ENCODE assay signal across 1 cellular context in the genomic region with DNA sequence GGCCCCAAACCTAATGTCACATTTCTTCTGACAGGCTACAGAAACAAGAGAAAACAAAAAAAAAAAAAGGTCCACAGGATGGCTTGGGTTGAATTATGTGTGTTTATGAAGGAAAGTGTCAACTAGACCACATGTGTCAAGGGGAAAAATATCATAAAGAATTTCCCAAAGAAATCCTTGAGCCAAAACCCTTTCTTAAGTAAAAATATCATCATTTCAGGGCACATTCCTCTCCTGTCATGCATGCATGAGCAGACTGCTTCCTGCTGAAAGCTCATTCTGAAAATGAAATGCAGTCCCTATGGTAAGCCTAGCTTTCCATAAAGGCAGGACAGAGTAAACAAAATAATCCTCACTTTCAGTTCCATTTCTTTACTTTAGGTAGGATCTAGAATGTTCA.
TF ChIP-seq lines count a peak whose summit lies in the region.

No MANE protein-coding gene starts in this region.

TF ChIP-seq in Ishikawa, 13 proteins besides CTCF, POLR2A, EP300 and RAD21 (continued from another document):
- TF ChIP-seq, protein P1, sequence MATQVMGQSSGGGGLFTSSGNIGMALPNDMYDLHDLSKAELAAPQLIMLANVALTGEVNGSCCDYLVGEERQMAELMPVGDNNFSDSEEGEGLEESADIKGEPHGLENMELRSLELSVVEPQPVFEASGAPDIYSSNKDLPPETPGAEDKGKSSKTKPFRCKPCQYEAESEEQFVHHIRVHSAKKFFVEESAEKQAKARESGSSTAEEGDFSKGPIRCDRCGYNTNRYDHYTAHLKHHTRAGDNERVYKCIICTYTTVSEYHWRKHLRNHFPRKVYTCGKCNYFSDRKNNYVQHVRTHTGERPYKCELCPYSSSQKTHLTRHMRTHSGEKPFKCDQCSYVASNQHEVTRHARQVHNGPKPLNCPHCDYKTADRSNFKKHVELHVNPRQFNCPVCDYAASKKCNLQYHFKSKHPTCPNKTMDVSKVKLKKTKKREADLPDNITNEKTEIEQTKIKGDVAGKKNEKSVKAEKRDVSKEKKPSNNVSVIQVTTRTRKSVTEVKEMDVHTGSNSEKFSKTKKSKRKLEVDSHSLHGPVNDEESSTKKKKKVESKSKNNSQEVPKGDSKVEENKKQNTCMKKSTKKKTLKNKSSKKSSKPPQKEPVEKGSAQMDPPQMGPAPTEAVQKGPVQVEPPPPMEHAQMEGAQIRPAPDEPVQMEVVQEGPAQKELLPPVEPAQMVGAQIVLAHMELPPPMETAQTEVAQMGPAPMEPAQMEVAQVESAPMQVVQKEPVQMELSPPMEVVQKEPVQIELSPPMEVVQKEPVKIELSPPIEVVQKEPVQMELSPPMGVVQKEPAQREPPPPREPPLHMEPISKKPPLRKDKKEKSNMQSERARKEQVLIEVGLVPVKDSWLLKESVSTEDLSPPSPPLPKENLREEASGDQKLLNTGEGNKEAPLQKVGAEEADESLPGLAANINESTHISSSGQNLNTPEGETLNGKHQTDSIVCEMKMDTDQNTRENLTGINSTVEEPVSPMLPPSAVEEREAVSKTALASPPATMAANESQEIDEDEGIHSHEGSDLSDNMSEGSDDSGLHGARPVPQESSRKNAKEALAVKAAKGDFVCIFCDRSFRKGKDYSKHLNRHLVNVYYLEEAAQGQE (IDR thresholded peaks at IDR 0.05; ENCODE audit: low read depth): no peak
- TF ChIP-seq TAF1 (IDR thresholded peaks at IDR 0.05; ENCODE audit: low read depth) (no peak), ZBTB7A (IDR thresholded peaks at IDR 0.05; ENCODE audit: low read depth) (no peak), TEAD4 (IDR thresholded peaks at IDR 0.05) (peak; percentile 99)
